ENCODE assay signal across 8 cellular contexts in the genomic region with DNA sequence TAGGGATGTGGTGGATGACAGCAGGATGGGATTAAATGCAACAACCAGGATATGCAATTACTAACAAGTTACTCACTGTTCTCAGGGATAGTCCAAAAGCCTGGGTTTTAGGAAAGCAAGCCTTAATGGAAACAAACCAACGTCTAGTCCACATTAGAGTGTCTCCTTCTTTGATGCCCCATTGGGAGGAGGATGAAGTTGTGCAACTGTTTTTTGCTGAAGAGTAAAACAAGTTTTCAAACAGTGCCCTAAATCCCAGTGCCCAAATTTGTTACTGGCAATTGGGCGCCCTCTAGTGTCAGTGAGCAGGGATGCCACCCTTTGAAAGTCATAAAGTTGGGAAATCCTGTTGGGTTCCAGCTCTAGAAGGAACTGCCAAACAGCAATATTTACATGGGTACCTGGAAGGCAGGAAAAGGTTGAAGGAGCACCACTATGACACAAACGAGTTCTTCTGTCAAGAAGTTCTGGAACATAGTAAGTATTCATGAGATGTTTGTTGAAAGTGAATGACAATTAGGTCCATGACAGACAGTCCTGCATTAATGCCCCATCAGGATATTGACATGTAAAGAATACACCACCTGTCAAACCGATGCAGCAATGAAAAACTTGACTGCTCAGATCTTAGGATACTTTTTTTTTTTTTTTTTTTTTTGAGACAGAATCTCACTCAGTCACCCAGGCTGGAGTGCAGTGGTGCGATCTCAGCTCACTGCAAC. TPM values are rescaled to one million over a fixed set of nuclear protein-coding genes. Genes with fewer than 3 reads are reported as not detected.
A peak's percentile ranks its signal among the peaks of the same experiment; 100 is the strongest.
DNase-seq lines count a peak whose midpoint lies in the region.

No MANE protein-coding gene starts in this region.

- intact Hi-C loops in activated naive CD4-positive, alpha-beta T cell treated with anti-CD3 and anti-CD28 coated beads for 36 hours (cut with micrococcal nuclease) = loop anchor here (1.0 to 5.0 kb wide), 3 partner anchors 11 to 388 kb away; partner anchors contain the start of gene DPF3
- intact Hi-C loops in posterior vena cava (cut with DNase I) = loop anchor here (5.0 kb wide), 1 partner anchor 388 kb away; no protein-coding TSS in a partner anchor

- no peak overlapping the region for H3K27ac Mint-ChIP-seq in activated naive CD4-positive, alpha-beta T cell treated with anti-CD3 and anti-CD28 coated beads for 36 hours

- CTCF ChIA-PET in activated naive CD4-positive, alpha-beta T cell treated with anti-CD3 and anti-CD28 coated beads for 36 hours (lab: Charles Lee) = interaction anchor here (0.6 to 11.0 kb wide), 25 partner anchors 11 to 1236 kb away, joined by 3 to 185 read pairs (median 3); partner anchors contain the start of gene DPF3

- no peaks in the 10 kb centered on the region for H3K36me3 Mint-ChIP-seq in activated naive CD4-positive, alpha-beta T cell treated with anti-CD3 and anti-CD28 coated beads for 36 hours (ENCODE audit: low read depth)

- H3K4me1 Mint-ChIP-seq in activated naive CD4-positive, alpha-beta T cell treated with anti-CD3 and anti-CD28 coated beads for 36 hours (ENCODE audit: low read depth) = no peaks in the 10 kb centered on the region

- H3K4me3 Mint-ChIP-seq in activated naive CD4-positive, alpha-beta T cell treated with anti-CD3 and anti-CD28 coated beads for 36 hours = no peak overlapping the region

- DNase-seq in DMS79 treated with DMSO at 0.1 percent for 48 hours (lab: John Stamatoyannopoulos, UW) (peak; percentile 85), Kasumi-1 (lab: John Stamatoyannopoulos, UW) (peak; percentile 77 to 80), SK-MEL-5 (ENCODE audit: low read depth, low spot score) (peak; percentile 73), glomerular endothelial cell (ENCODE audit: extremely low read depth, low read depth, low spot score) (peak; percentile 54), pons (ENCODE audit: low spot score) (peak; percentile 77), HuH-7 (ENCODE audit: low spot score) (no peak), posterior vena cava (ENCODE audit: low spot score) (no peak)
- peak; percentile 76 for DNase-seq in activated naive CD4-positive, alpha-beta T cell treated with anti-CD3 and anti-CD28 coated beads for 36 hours

- peaks cover 10% of the 10 kb centered on the region for H3K27me3 Mint-ChIP-seq in activated naive CD4-positive, alpha-beta T cell treated with anti-CD3 and anti-CD28 coated beads for 36 hours (ENCODE audit: low read depth)

- in situ Hi-C loops in SK-MEL-5 (cut with HindIII; ENCODE audit: low pct_unique_long_range_greater_than_20kb, low sequenced_read_pairs) = no loop called here

- no peaks in the 10 kb centered on the region for H3K9me3 Mint-ChIP-seq in activated naive CD4-positive, alpha-beta T cell treated with anti-CD3 and anti-CD28 coated beads for 36 hours

RNA-seq across cellular contexts. Expression of gene DPF3, which starts 11.1 kb away (rescaled TPM):
- 0.75 and 1.3 TPM in 2 replicates for total RNA-seq in SK-MEL-5 (2014; rRNA removed; shearing (Covaris generic))
- 0.46 and 0.71 TPM in 2 replicates for polyA plus RNA-seq in SK-MEL-5 (2015; cell fraction: cytosol; rRNA removed)
- 0.76 and 2.3 TPM in 2 replicates for polyA plus RNA-seq in SK-MEL-5 (2015; cell fraction: nucleus; rRNA removed)
- total RNA-seq in activated naive CD4-positive, alpha-beta T cell treated with anti-CD3 and anti-CD28 coated beads for 36 hours = under 1 TPM; 0.29 to 0.47 TPM
- total RNA-seq in glomerular endothelial cell (6.2 TPM in 2 replicates), posterior vena cava (under 1 TPM; 0.19 to 0.93 TPM)

RNA-seq across cellular contexts. Expression of gene DCAF4, which starts 21.3 kb away (rescaled TPM):
- 18.8 and 31.4 TPM in 2 replicates for total RNA-seq in SK-MEL-5 (2014; rRNA removed; shearing (Covaris generic))
- 15.6 and 25.5 TPM in 2 replicates for polyA plus RNA-seq in SK-MEL-5 (2015; cell fraction: cytosol; rRNA removed)
- 40.2 and 44.7 TPM in 2 replicates for polyA plus RNA-seq in SK-MEL-5 (2015; cell fraction: nucleus; rRNA removed)
- total RNA-seq in activated naive CD4-positive, alpha-beta T cell treated with anti-CD3 and anti-CD28 coated beads for 36 hours = 10 to 100 TPM; 13.3 to 16.4 TPM
- total RNA-seq in glomerular endothelial cell = 31.5 and 44.3 TPM in 2 replicates
- 10 to 100 TPM in 1 of 2 donors, 1 to 10 TPM in 1; 7.4 to 11.3 TPM for total RNA-seq in posterior vena cava

Comparison
In these comparisons a context has a peak if more than half of its experiments do, and no peak if none do; other contexts are left out.
1. DNase-seq: peak in DMS79 treated with DMSO at 0.1 percent for 48 hours (single experiment), Kasumi-1 (2 of 2), SK-MEL-5 (single experiment), activated naive CD4-positive, alpha-beta T cell treated with anti-CD3 and anti-CD28 coated beads for 36 hours (single experiment), glomerular endothelial cell (single experiment) and pons (single experiment); none in HuH-7 (single experiment) and posterior vena cava (single experiment).